8 cellular contexts compared by ENCODE assay signal in the genomic region with DNA sequence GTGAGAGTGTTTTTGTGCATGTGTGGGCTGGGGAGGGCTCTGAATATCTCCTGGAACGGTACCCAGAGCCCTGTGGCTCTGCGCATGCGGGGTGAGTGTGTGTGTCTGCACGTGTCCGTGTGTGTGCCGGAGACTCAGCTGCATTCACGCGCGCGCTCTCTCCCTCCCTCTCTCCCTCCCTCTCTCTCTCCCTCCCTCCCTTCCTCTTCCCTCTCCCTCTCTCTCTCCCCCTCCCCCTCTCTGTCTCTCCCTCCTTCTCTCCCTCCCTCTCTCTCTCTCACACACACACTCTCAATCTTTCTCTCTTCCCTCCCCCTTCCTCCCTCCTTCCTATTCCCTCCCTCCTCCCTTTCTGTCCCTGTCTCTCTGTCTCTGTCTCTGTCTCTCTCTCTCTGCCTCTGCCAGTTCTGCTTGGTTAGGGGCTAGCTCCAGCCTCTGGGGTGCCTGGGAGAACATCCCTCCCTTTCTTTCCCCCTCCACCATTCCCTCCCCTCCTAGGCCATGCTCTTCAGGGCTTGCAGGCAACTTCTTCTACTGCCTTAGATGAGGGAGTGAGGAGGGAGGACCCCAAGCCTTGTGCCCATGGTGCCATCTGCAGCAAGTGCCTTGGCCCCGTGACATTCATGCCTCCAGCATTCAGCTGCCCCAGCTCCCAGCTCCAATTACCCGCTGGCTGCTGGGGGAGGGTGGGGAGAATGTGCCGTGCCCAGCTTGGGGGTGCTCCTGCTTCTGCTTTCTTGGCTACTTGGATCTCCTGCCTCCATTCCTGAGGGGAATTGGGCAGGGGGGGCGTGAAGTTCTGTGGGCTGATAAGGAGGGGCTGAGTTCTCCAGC. TPM values are rescaled to one million over a fixed set of nuclear protein-coding genes. Genes with fewer than 3 reads are reported as not detected.
A peak's percentile ranks its signal among the peaks of the same experiment; 100 is the strongest.
DNase-seq lines count a peak whose midpoint lies in the region; FAIRE-seq and TF ChIP-seq lines count a peak whose summit lies in the region.

No MANE protein-coding gene starts in this region.

- peaks cover under 1% of the 10 kb centered on the region for H3K36me3 Mint-ChIP-seq in Caco-2 (ENCODE audit: insufficient read depth, unreplicated experiment)

- H3K79me2 ChIP-seq in MM.1S (ENCODE audit: low read length) = no peaks in the 10 kb centered on the region

- no peaks in the 10 kb centered on the region for H3K9me3 Mint-ChIP-seq in Caco-2 (ENCODE audit: unreplicated experiment)

- H3K27me3 Mint-ChIP-seq in Caco-2 (ENCODE audit: insufficient read depth, unreplicated experiment) = no peaks in the 10 kb centered on the region

- BruUV-seq in Caco-2 (replicated peaks; lab: Mats Ljungman, UMichigan) = no TSS peak

- peaks cover 5% of the 10 kb centered on the region; the same call in 1 of the 2 replicates for H3F3A ChIP-seq in MM.1S (ENCODE audit: insufficient read depth, low read length)

- FAIRE-seq in urothelium cell line (lab: Jason Lieb, UNC) (peak; percentile 97), D721Med (lab: Jason Lieb, UNC) (no peak)

- H3K9me3 ChIP-seq in Caco-2 (no peaks in the 10 kb centered on the region), MM.1S (replicated peaks; ENCODE audit: insufficient read depth, low read length) (no peaks in the 10 kb centered on the region), adipocyte (ENCODE audit: control insufficient read depth, low read length) (no peaks in the 10 kb centered on the region), right atrium auricular region (no peaks in the 10 kb centered on the region)

- H3K4me1 ChIP-seq in Caco-2 (peaks cover 80% of the 10 kb centered on the region), MM.1S (ENCODE audit: low read length) (peaks cover 20% of the 10 kb centered on the region), adipocyte (ENCODE audit: control insufficient read depth, insufficient read depth, low read length) (peaks cover 80% of the 10 kb centered on the region), right atrium auricular region (peaks cover 0 to 97% of the 10 kb centered on the region in 2 donors)

- DNase-seq in Caco-2 (no peak), MM.1S (peak; percentile 66), T-helper 1 cell (peak; percentile 44 to 73 (median 65)), adipocyte (ENCODE audit: low read depth) (peak; percentile 92), right atrium auricular region (ENCODE audit: low spot score) (peak; percentile 90), renal cortical epithelial cell (ENCODE audit: low read depth) (peak; percentile 50), urothelium cell line (ENCODE audit: low spot score) (peak; percentile 77), D721Med (ENCODE audit: insufficient read length, low spot score) (no peak)

- H2AFZ ChIP-seq in MM.1S (ENCODE audit: low read length) = peak overlapping the region; percentile 66

- POLR2A ChIA-PET in Caco-2 (lab: Charles Lee) = no interaction called here

- H3K27ac Mint-ChIP-seq in Caco-2 (ENCODE audit: unreplicated experiment) = peak overlapping the region; percentile 84

- peaks cover 58% of the 10 kb centered on the region for H3K4me1 Mint-ChIP-seq in Caco-2 (ENCODE audit: low read depth, unreplicated experiment)

- TF ChIP-seq CTCF in Caco-2 (IDR thresholded peaks at IDR 0.05; ENCODE audit: insufficient read depth in 1 of 2, low read depth in 1 of 2, low read length in 1 of 2, severe bottlenecking in 1 of 2, unreplicated experiment in 1 of 2) (no peak), MM.1S (IDR thresholded peaks at IDR 0.05; ENCODE audit: low read length) (no peak), right atrium auricular region (IDR thresholded peaks at IDR 0.05) (no peak), D721Med (IDR thresholded peaks at IDR 0.05; ENCODE audit: insufficient read depth, missing control alignments) (no peak)

- intact Hi-C loops in Caco-2 (cut with micrococcal nuclease; ENCODE audit: unreplicated experiment) = no loop called here

- peak overlapping the region; percentile 29; the same call in 1 of the 2 replicates for H3K9ac ChIP-seq in MM.1S (ENCODE audit: low read length)
- H3K9ac ChIP-seq in adipocyte (ENCODE audit: low read length) = peak overlapping the region; percentile 81

- H3K4me3 Mint-ChIP-seq in Caco-2 (ENCODE audit: unreplicated experiment) = no peak overlapping the region

- no peaks in the 10 kb centered on the region for H3K9me2 ChIP-seq in MM.1S (replicated peaks; ENCODE audit: insufficient read depth, low read length)

- CTCF ChIA-PET in Caco-2 (lab: Charles Lee) = interaction anchor here (1.0 kb wide), 1 partner anchor 15 kb away, joined by 3 read pairs; a partner anchor contains a TSS

- H3K4me2 ChIP-seq in MM.1S (ENCODE audit: low read depth, low read length) = peak overlapping the region; percentile 79

- H3K27ac ChIP-seq in MM.1S (ENCODE audit: low read length) (no peak overlapping the region), right atrium auricular region (peak overlapping the region; percentile 95 to 98)

- H3K36me3 ChIP-seq in Caco-2 (ENCODE audit: control insufficient read depth, insufficient read depth, low read length) (no peaks in the 10 kb centered on the region), MM.1S (replicated peaks; ENCODE audit: insufficient read depth, low read length) (no peaks in the 10 kb centered on the region), adipocyte (ENCODE audit: control insufficient read depth, insufficient read depth, low read length, severe bottlenecking) (no peaks in the 10 kb centered on the region), right atrium auricular region (peaks cover 2% of the 10 kb centered on the region)

- no peak overlapping the region for H3K4me3 ChIP-seq in Caco-2 (ENCODE audit: low read depth, low read length)
- peak overlapping the region; percentile 51 for H3K4me3 ChIP-seq in MM.1S (ENCODE audit: low read length)
- peak overlapping the region; percentile 72 for H3K4me3 ChIP-seq in adipocyte (ENCODE audit: low read length)
- peak overlapping the region; percentile 10 to 36 for H3K4me3 ChIP-seq in right atrium auricular region

- H4K20me1 ChIP-seq in MM.1S (ENCODE audit: insufficient read depth, low read length) = no peaks in the 10 kb centered on the region

- H3K27me3 ChIP-seq in Caco-2 (replicated peaks; ENCODE audit: control insufficient read depth, insufficient read depth, low read length) = no peaks in the 10 kb centered on the region
- no peaks in the 10 kb centered on the region for H3K27me3 ChIP-seq in MM.1S (replicated peaks; ENCODE audit: insufficient read depth, low read length)
- H3K27me3 ChIP-seq in adipocyte (replicated peaks; ENCODE audit: control insufficient read depth, insufficient read depth, low read length) = no peaks in the 10 kb centered on the region
- H3K27me3 ChIP-seq in right atrium auricular region = no peaks in the 10 kb centered on the region

RNA-seq across cellular contexts. Expression of a gene that starts 6.4 kb away (rescaled TPM):
- total RNA-seq in Caco-2 (2022) (27.3 and 29.3 TPM in 2 replicates), right atrium auricular region (10 to 100 TPM; 60.3 to 69.0 TPM), renal cortical epithelial cell (3.5 and 22.0 TPM in 2 replicates)

RNA-seq across cellular contexts. Expression of a gene that starts 14.9 kb away (rescaled TPM):
- total RNA-seq in Caco-2 (2022) (119 and 122 TPM in 2 replicates), right atrium auricular region (10 to 100 TPM; 44.2 to 44.7 TPM), renal cortical epithelial cell (35.3 and 54.3 TPM in 2 replicates)

RNA-seq across cellular contexts. Expression of a gene that starts 31.3 kb away (rescaled TPM):
- total RNA-seq in Caco-2 (2022) (8.9 and 11.3 TPM in 2 replicates), right atrium auricular region (1 to 10 TPM; 8.3 to 9.9 TPM), renal cortical epithelial cell (0.75 TPM in 1 of 2 replicates, not detected in the other)

RNA-seq across cellular contexts. Expression of a gene that starts 52.6 kb away (rescaled TPM):
- total RNA-seq in Caco-2 (2022) = 82.6 and 86.9 TPM in 2 replicates
- 10 to 100 TPM; 42.2 to 52.5 TPM for total RNA-seq in right atrium auricular region
- 21.9 and 47.7 TPM in 2 replicates for total RNA-seq in renal cortical epithelial cell

RNA-seq across cellular contexts. Expression of a gene that starts 53.9 kb away (rescaled TPM):
- total RNA-seq in Caco-2 (2022) (not detected in 2 replicates), right atrium auricular region (1 to 10 TPM in 1 of 2 donors, not detected in 1; 1.3 TPM), renal cortical epithelial cell (not detected in 2 replicates)

Comparison
In these comparisons a context has a peak if more than half of its experiments do, and no peak if none do; other contexts are left out.
1. DNase-seq: peak in MM.1S (single experiment), T-helper 1 cell (5 of 5), adipocyte (single experiment), right atrium auricular region (single experiment), renal cortical epithelial cell (single experiment) and urothelium cell line (single experiment); none in Caco-2 (0 of 2) and D721Med (single experiment).